5 cellular contexts compared by ENCODE assay signal in genomic region chr1:85005641-85006040, GRCh38. TPM values are rescaled to one million over a fixed set of nuclear protein-coding genes. Genes with fewer than 3 reads are reported as not detected.
"Had no signal": no experiment of that assay in that cellular context is flagged by ENCODE, and none has a peak within 500 bp of the region (broad histone marks: within the 10 kb centered on the region; RNA-seq: fewer than 3 reads in every experiment).

No MANE protein-coding gene starts in this region.

RNA-seq across cellular contexts. Expression of gene MCOLN2, which starts 8.7 kb away (rescaled TPM):
- total RNA-seq: skeletal muscle tissue, smooth muscle cell, temporal lobe had no signal
- polyA plus RNA-seq: neural cell, smooth muscle cell had no signal

RNA-seq across cellular contexts. Expression of gene MCOLN3, which starts 42.7 kb away (rescaled TPM):
- total RNA-seq: temporal lobe had no signal
- polyA plus RNA-seq: immature natural killer cell, neural cell had no signal
